Comparison of ENCODE assay signal across 1 cellular context in genomic region chr2:66322481-66322880, GRCh38.
TF ChIP-seq lines count a peak whose summit lies in the region.

No MANE protein-coding gene starts in this region.

TF ChIP-seq in GM23338, 12 proteins besides CTCF, POLR2A, EP300 and RAD21 (continued from another document):
- no peak for TF ChIP-seq ZNF462 (CRISPR knock-in tag; IDR thresholded peaks at IDR 0.05)
- TF ChIP-seq POLR2AphosphoS5 (IDR thresholded peaks at IDR 0.05; ENCODE audit: low read depth) = no peak
- TF ChIP-seq REST (IDR thresholded peaks at IDR 0.05; ENCODE audit: unreplicated experiment) = no peak
- no peak for TF ChIP-seq NANOG (IDR thresholded peaks at IDR 0.05; ENCODE audit: borderline replicate concordance)
- TF ChIP-seq ZNF114 (CRISPR knock-in tag; IDR thresholded peaks at IDR 0.05) = no peak
- no peak for TF ChIP-seq ETS1 (IDR thresholded peaks at IDR 0.05)
- no peak for TF ChIP-seq STAT1 (IDR thresholded peaks at IDR 0.05; ENCODE audit: unreplicated experiment)
- no peak for TF ChIP-seq JUNB (IDR thresholded peaks at IDR 0.05; ENCODE audit: unreplicated experiment)
- TF ChIP-seq ZNF331 (CRISPR knock-in tag; IDR thresholded peaks at IDR 0.05; ENCODE audit: low read depth) = no peak
- TF ChIP-seq CREB1 (CRISPR knock-in tag; IDR thresholded peaks at IDR 0.05; ENCODE audit: low read depth) = no peak
